9 cellular contexts compared by ENCODE assay signal in the genomic region with DNA sequence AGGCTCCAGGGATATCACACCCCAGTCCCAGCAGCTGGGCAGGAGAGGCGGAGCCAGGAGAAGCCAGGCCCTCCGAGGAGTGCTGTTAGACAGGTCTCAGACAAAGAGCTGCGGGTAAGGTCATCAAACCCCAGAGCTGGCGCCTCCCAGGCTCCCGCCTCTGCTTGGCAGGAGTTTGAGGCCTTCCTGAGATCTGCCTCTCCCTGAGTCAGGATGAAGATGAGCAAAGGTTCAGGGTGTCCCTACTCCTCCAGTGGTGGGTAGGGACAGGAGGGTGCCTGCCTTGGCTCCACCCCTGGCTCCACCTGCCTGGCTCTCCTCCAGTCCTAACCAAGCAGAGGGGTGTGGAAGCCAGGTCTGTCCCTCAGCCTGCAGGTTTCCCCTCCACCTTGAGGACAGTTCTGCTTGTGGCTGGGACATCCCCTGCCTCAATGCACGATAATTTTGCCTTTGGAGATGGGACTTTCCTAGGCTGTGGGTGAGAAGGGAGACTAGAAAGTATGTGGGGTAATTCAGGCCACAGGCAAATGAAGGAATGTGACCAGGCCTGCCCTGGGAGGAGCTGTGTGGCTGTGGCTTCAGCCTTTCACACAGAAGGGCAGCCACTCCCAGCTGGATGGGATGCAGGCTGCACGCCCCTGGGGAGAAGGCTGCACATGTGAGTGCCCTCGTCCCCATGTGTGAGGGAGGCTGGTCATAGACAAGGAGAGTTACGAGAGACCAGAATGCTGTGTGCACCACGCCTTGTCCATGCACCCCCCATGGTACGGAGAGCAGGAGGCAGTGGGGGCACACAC. TPM values are rescaled to one million over a fixed set of nuclear protein-coding genes. Genes with fewer than 3 reads are reported as not detected.
A peak's percentile ranks its signal among the peaks of the same experiment; 100 is the strongest.
DNase-seq lines count a peak whose midpoint lies in the region; ATAC-seq, FAIRE-seq and TF ChIP-seq lines count a peak whose summit lies in the region.
"Had no signal": no experiment of that assay in that cellular context is flagged by ENCODE, and none has a peak within 500 bp of the region (broad histone marks: within the 10 kb centered on the region; RNA-seq: fewer than 3 reads in every experiment).

No MANE protein-coding gene starts in this region.

- ATAC-seq in CD4-positive, alpha-beta T cell (ENCODE audit: poor library complexity): peak; percentile 24
- ATAC-seq in esophagus mucosa (peak; percentile 79), HG03135 (IDR thresholded peaks at IDR 0.05; ENCODE audit: unreplicated experiment) (no peak)
- ATAC-seq in stimulated activated naive CD8-positive, alpha-beta T cell treated with anti-CD3 and anti-CD28 coated beads, Interleukin-15, Interleukin-2, amounts not matched to agents 100 U/mL and 50 U/mL, for 24 hours: peak; percentile 53

- peaks cover 20% of the 10 kb centered on the region for H3K27me3 Mint-ChIP-seq in CD4-positive, alpha-beta T cell
- peaks cover 19 to 38% (median 28%) of the 10 kb centered on the region in 3 donors for H3K27me3 Mint-ChIP-seq in CD14-positive monocyte (ENCODE audit: low read depth in 3 of 3)

- peaks cover 15% of the 10 kb centered on the region for H3K27me3 ChIP-seq in CD4-positive, alpha-beta T cell (ENCODE audit: control insufficient read depth, insufficient read depth, low read length)

- peak; percentile 89 for FAIRE-seq in GM19239 (lab: Jason Lieb, UNC)

- CTCF ChIA-PET in CD4-positive, alpha-beta T cell (lab: Charles Lee): no interaction called here

- intact Hi-C loops in CD4-positive, alpha-beta T cell (cut with DNase I, micrococcal nuclease): no loop called here
- intact Hi-C loops in CD14-positive monocyte (cut with micrococcal nuclease): no loop called here

- no peak overlapping the region for H3K27ac Mint-ChIP-seq in CD4-positive, alpha-beta T cell
- H3K27ac Mint-ChIP-seq in CD14-positive monocyte: peak overlapping the region in 1 of 7 donors; percentile 43

- POLR2A ChIA-PET in CD4-positive, alpha-beta T cell (lab: Charles Lee): no interaction called here

- H3K4me1 Mint-ChIP-seq in CD4-positive, alpha-beta T cell (ENCODE audit: low read depth): peaks cover 2% of the 10 kb centered on the region
- peaks cover 14% of the 10 kb centered on the region for H3K4me1 Mint-ChIP-seq in CD14-positive monocyte

- no peak overlapping the region for H3K27ac ChIP-seq in CD4-positive, alpha-beta T cell (ENCODE audit: low read depth, low read length)

- no peaks in the 10 kb centered on the region for H3K9me3 ChIP-seq in CD4-positive, alpha-beta T cell (ENCODE audit: control insufficient read depth, low read length)
- H3K9me3 ChIP-seq: adrenal gland had no signal

- no peaks in the 10 kb centered on the region for H3K9me3 Mint-ChIP-seq in CD4-positive, alpha-beta T cell
- peaks cover 0 to 2% (median 0%) of the 10 kb centered on the region in 7 donors for H3K9me3 Mint-ChIP-seq in CD14-positive monocyte

- TF ChIP-seq CTCF in CD4-positive, alpha-beta T cell (IDR thresholded peaks at IDR 0.05): no peak
- TF ChIP-seq CTCF in CD14-positive monocyte (IDR thresholded peaks at IDR 0.05): no peak

- H3K36me3 Mint-ChIP-seq in CD4-positive, alpha-beta T cell (ENCODE audit: low read depth): no peaks in the 10 kb centered on the region
- peaks cover 0 to 4% of the 10 kb centered on the region in 2 donors for H3K36me3 Mint-ChIP-seq in CD14-positive monocyte

- no peak for DNase-seq in CD4-positive, alpha-beta T cell
- DNase-seq in GM19239 (ENCODE audit: insufficient read length, low spot score) (no peak), HK-2 (ENCODE audit: unreplicated experiment) (peak; percentile 74), NCI-H2171 (lab: John Stamatoyannopoulos, UW) (no peak), CD14-positive monocyte (ENCODE audit: low spot score) (no peak)
- no peak for DNase-seq in stimulated activated naive CD8-positive, alpha-beta T cell treated with anti-CD3 and anti-CD28 coated beads, Interleukin-15, Interleukin-2, amounts not matched to agents 100 U/mL and 50 U/mL, for 24 hours

- H3K4me3 Mint-ChIP-seq in CD4-positive, alpha-beta T cell: no peak overlapping the region
- no peak overlapping the region for H3K4me3 Mint-ChIP-seq in CD14-positive monocyte

RNA-seq across cellular contexts. Expression of gene PLEKHG6, which starts 2.2 kb away (rescaled TPM):
- total RNA-seq in CD4-positive, alpha-beta T cell: not detected
- total RNA-seq in esophagus mucosa: 21.1 TPM
- not detected for polyA plus RNA-seq in CD14-positive monocyte

RNA-seq across cellular contexts. Expression of gene TNFRSF1A, which starts 29.1 kb away (rescaled TPM):
- total RNA-seq in CD4-positive, alpha-beta T cell: 10 to 100 TPM; 16.3 to 19.2 TPM
- total RNA-seq in esophagus mucosa: 99.3 TPM
- polyA plus RNA-seq in CD14-positive monocyte: 100 to 1,000 TPM; 108 to 157 TPM

Comparison
In these comparisons a context has a peak if more than half of its experiments do, and no peak if none do; other contexts are left out.
1. RNA of gene PLEKHG6, which starts 2.2 kb away (total RNA-seq): 21.1 TPM in esophagus mucosa (single experiment); not detected in CD4-positive, alpha-beta T cell; every median in the first group is over 10 times any median in the second.